Comparison of ENCODE assay signal across 20 cellular contexts in the genomic region with DNA sequence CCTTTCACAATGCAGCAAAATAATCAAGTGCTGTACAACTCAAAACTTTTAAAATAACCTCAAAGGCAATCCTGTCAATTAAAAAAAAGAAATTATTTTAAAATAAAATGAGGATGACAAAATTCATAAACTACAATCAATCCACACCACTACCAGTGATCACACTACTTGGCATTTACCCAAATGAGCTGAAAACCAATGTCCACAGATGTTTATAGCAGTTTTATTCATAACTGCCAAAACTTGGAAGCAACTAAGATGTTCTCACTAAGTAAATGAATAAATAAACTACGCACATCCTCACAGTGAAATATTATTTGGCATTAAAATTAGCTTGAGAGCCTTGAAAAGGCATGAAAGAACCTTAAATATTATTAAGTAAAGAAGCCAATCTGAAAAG.
"Had no signal": no experiment of that assay in that cellular context is flagged by ENCODE, and none has a peak within 500 bp of the region (broad histone marks: within the 10 kb centered on the region; RNA-seq: fewer than 3 reads in every experiment).

No MANE protein-coding gene starts in this region.

- H3K27ac ChIP-seq: PC-9 had no signal

- DNase-seq: activated CD4-positive, alpha-beta memory T cell treated with anti-CD3 and anti-CD28 coated beads for 36 hours; activated CD4-positive, alpha-beta T cell treated with anti-CD3 and anti-CD28 coated beads, Interleukin-2, amount 10 ng/mL, durations not matched to agents 7 days and 5 days; activated CD4-positive, CD25-positive, alpha-beta regulatory T cell; activated CD8-positive, alpha-beta memory T cell treated with anti-CD3 and anti-CD28 coated beads for 24 hours; activated effector memory CD4-positive, alpha-beta T cell treated with anti-CD3 and anti-CD28 coated beads, Interleukin-2, amount 50 U/mL, for 16 hours; activated naive CD4-positive, alpha-beta T cell treated with anti-CD3 and anti-CD28 coated beads for 36 hours; activated T-cell treated with anti-CD3 and anti-CD28 coated beads, Interleukin-2, amount 50 U/mL, for 4 hours; anterior cingulate cortex; cerebellar nuclear complex; MM.1S; NCI-H1105; NCI-H1436; NCI-H187; NCI-H2081; NCI-H526 treated with DMSO at 0.1 percent for 48 hours; NCI-H82; PC-9; SHP77 treated with DMSO at 0.1 percent for 48 hours; T-helper 17 cell; T-helper 9 cell had no signal

- H3K4me3 ChIP-seq: PC-9 had no signal
